24 cellular contexts compared by ENCODE assay signal in the genomic region with DNA sequence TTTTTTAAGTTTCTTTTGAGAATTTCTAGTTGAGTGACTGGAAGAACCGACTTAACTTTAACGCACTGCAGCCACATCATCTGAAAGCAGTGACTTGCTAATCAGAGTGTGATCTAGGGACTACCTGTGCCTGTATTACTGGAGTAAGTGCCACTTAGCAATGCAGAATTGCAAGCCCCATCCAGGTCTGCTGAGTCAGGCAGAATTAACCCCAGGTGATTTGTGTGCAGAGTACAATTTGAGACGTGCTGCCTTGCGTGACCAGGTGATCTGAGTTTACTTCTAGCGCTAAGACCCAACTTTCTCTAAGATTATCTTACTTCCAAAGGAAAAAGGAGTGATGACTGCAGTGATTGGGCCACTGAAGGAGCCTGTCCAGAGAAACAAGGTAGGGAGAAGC.
"Had no signal": no experiment of that assay in that cellular context is flagged by ENCODE, and none has a peak within 500 bp of the region (broad histone marks: within the 10 kb centered on the region; RNA-seq: fewer than 3 reads in every experiment).

No MANE protein-coding gene starts in this region.

- H3K36me3 Mint-ChIP-seq: activated naive CD4-positive, alpha-beta T cell treated with anti-CD3 and anti-CD28 coated beads, Interleukin-2, amount 10 ng/mL, durations not matched to agents 7 days and 5 days; naive thymus-derived CD4-positive, alpha-beta T cell; neural progenitor cell had no signal

- H3K4me1 Mint-ChIP-seq: activated CD4-positive, alpha-beta memory T cell treated with anti-CD3 and anti-CD28 coated beads, Interleukin-2, amount 10 ng/mL, durations not matched to agents 7 days and 5 days; activated CD4-positive, alpha-beta T cell treated with anti-CD3 and anti-CD28 coated beads, Interleukin-2, amount 10 ng/mL, durations not matched to agents 24 days and 14 days; activated naive CD4-positive, alpha-beta T cell treated with anti-CD3 and anti-CD28 coated beads, Interleukin-2, amount 10 ng/mL, durations not matched to agents 7 days and 5 days; naive thymus-derived CD4-positive, alpha-beta T cell had no signal

- H3K4me3 ChIP-seq: gastroesophageal sphincter, neural progenitor cell, upper lobe of right lung had no signal

- H3K27me3 Mint-ChIP-seq: activated CD4-positive, alpha-beta memory T cell treated with anti-CD3 and anti-CD28 coated beads, Interleukin-2, amount 10 ng/mL, durations not matched to agents 7 days and 5 days; activated CD4-positive, alpha-beta T cell treated with anti-CD3 and anti-CD28 coated beads, Interleukin-2, amount 10 ng/mL, durations not matched to agents 24 days and 14 days; naive thymus-derived CD4-positive, alpha-beta T cell had no signal

- H3K27ac ChIP-seq: epithelial cell of prostate, neural progenitor cell, upper lobe of right lung, VCaP had no signal

- H3K9me3 Mint-ChIP-seq: activated CD4-positive, alpha-beta memory T cell treated with anti-CD3 and anti-CD28 coated beads, Interleukin-2, amount 10 ng/mL, durations not matched to agents 7 days and 5 days; activated CD4-positive, alpha-beta T cell treated with anti-CD3 and anti-CD28 coated beads, Interleukin-2, amount 10 ng/mL, durations not matched to agents 24 days and 14 days; activated naive CD4-positive, alpha-beta T cell treated with anti-CD3 and anti-CD28 coated beads, Interleukin-2, amount 10 ng/mL, durations not matched to agents 7 days and 5 days; naive thymus-derived CD4-positive, alpha-beta T cell; stimulated activated naive B cell treated with anti-CD40 and anti-IgM and Interleukin-4, amounts not matched to agents 10 μg/mL and 1 μg/mL and 100 μg/mL, for 72 hours; T-helper 2 cell treated with Interferon-gamma antibody and Interleukin-4, amounts not matched to agents 5 μg/mL and 100 μg/mL, for 36 hours had no signal

- ATAC-seq: activated CD4-positive, CD25-positive, alpha-beta regulatory T cell treated with anti-CD3 and anti-CD28 coated beads, Interleukin-2, amount 50 U/mL, for 24 hours; gastroesophageal sphincter; left cardiac atrium; naive thymus-derived CD4-positive, alpha-beta T cell; sciatic nerve; stimulated activated naive B cell treated with anti-CD40 and anti-IgM and Interleukin-4, amounts not matched to agents 10 μg/mL and 1 μg/mL and 100 μg/mL, for 72 hours; upper lobe of right lung had no signal

- H3K9ac ChIP-seq: neural progenitor cell had no signal

- H3K4me1 ChIP-seq: gastroesophageal sphincter, neural progenitor cell, upper lobe of right lung had no signal

- H3K9me3 ChIP-seq: gastroesophageal sphincter, upper lobe of right lung had no signal

- H3K27ac Mint-ChIP-seq: activated CD4-positive, alpha-beta memory T cell treated with anti-CD3 and anti-CD28 coated beads, Interleukin-2, amount 10 ng/mL, durations not matched to agents 7 days and 5 days; activated CD4-positive, alpha-beta T cell treated with anti-CD3 and anti-CD28 coated beads, Interleukin-2, amount 10 ng/mL, durations not matched to agents 24 days and 14 days; activated naive CD4-positive, alpha-beta T cell treated with anti-CD3 and anti-CD28 coated beads, Interleukin-2, amount 10 ng/mL, durations not matched to agents 7 days and 5 days; naive thymus-derived CD4-positive, alpha-beta T cell; neural progenitor cell; stimulated activated naive B cell treated with anti-CD40 and anti-IgM and Interleukin-4, amounts not matched to agents 10 μg/mL and 1 μg/mL and 100 μg/mL, for 72 hours; T-helper 2 cell treated with Interferon-gamma antibody and Interleukin-4, amounts not matched to agents 5 μg/mL and 100 μg/mL, for 36 hours had no signal

- DNase-seq: activated CD4-positive, alpha-beta memory T cell treated with anti-CD3 and anti-CD28 coated beads, Interleukin-2, amount 10 ng/mL, durations not matched to agents 7 days and 5 days; activated CD4-positive, alpha-beta T cell treated with anti-CD3 and anti-CD28 coated beads, Interleukin-2, amount 10 ng/mL, durations not matched to agents 24 days and 14 days; activated effector memory CD4-positive, alpha-beta T cell treated with anti-CD3 and anti-CD28 coated beads, Interleukin-2, amount 50 U/mL, for 16 hours; activated naive CD4-positive, alpha-beta T cell treated with anti-CD3 and anti-CD28 coated beads, Interleukin-2, amount 10 ng/mL, durations not matched to agents 7 days and 5 days; amygdala; cerebellar nuclear complex; cortex of kidney; head of caudate nucleus; hypothalamus; left cardiac atrium; mesendoderm; naive thymus-derived CD4-positive, alpha-beta T cell; posterior cingulate gyrus; stimulated activated CD4-positive, alpha-beta T cell treated with anti-CD3 and anti-CD28 coated beads, Interleukin-2, amount 100 ng/mL, for 48 hours; stimulated activated CD8-positive, alpha-beta memory T cell treated with anti-CD3 and anti-CD28 coated beads, Interleukin-4, amount 100 ng/mL, for 48 hours; stimulated activated naive B cell treated with anti-CD40 and anti-IgM and Interleukin-4, amounts not matched to agents 10 μg/mL and 1 μg/mL and 100 μg/mL, for 72 hours; upper lobe of right lung had no signal

- H3K36me3 ChIP-seq: gastroesophageal sphincter, neural progenitor cell, upper lobe of right lung had no signal

- H3K4me3 Mint-ChIP-seq: activated CD4-positive, alpha-beta memory T cell treated with anti-CD3 and anti-CD28 coated beads, Interleukin-2, amount 10 ng/mL, durations not matched to agents 7 days and 5 days; activated CD4-positive, alpha-beta T cell treated with anti-CD3 and anti-CD28 coated beads, Interleukin-2, amount 10 ng/mL, durations not matched to agents 24 days and 14 days; activated naive CD4-positive, alpha-beta T cell treated with anti-CD3 and anti-CD28 coated beads, Interleukin-2, amount 10 ng/mL, durations not matched to agents 7 days and 5 days; naive thymus-derived CD4-positive, alpha-beta T cell; neural progenitor cell; stimulated activated naive B cell treated with anti-CD40 and anti-IgM and Interleukin-4, amounts not matched to agents 10 μg/mL and 1 μg/mL and 100 μg/mL, for 72 hours; T-helper 2 cell treated with Interferon-gamma antibody and Interleukin-4, amounts not matched to agents 5 μg/mL and 100 μg/mL, for 36 hours had no signal

- H3K4me2 ChIP-seq: neural progenitor cell had no signal

- H2AFZ ChIP-seq: neural progenitor cell had no signal

- H3K27me3 ChIP-seq: gastroesophageal sphincter, neural progenitor cell, upper lobe of right lung had no signal
